22 cellular contexts compared by ENCODE assay signal in the genomic region with DNA sequence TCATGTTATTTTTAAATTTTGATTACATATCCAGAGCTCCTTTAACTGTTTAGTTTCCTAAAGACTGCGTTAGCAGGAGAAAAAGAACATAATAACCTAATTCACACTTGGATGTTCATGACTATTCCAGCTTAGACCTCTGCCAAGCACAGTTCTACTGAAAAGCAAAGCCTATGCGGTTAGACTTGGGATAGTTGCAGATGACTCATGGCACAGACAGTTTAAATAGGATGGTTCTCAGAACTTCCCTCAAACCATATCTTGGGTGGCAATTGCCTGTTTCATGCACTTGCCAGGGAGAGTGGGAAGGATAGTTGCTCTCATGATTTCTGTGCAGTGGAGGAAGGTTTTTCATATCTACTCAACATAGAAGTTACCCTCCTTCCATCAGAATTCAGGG.
DNase-seq lines count a peak whose midpoint lies in the region; ATAC-seq, FAIRE-seq and TF ChIP-seq lines count a peak whose summit lies in the region.
"Had no signal": no experiment of that assay in that cellular context is flagged by ENCODE, and none has a peak within 500 bp of the region (broad histone marks: within the 10 kb centered on the region; RNA-seq: fewer than 3 reads in every experiment).

No MANE protein-coding gene starts in this region.

- TF ChIP-seq EP300 in HepG2 (IDR thresholded peaks at IDR 0.05; ENCODE audit: low read depth in 2 of 2, low read length in 2 of 2) = no peak
- no peak for TF ChIP-seq EP300 in HepG2 (CRISPR knock-in tag; IDR thresholded peaks at IDR 0.05; ENCODE audit: borderline replicate concordance)

- in situ Hi-C loops in HepG2 (cut with HindIII; ENCODE audit: extremely low pct_ligation_motif_present, low pct_unique_long_range_greater_than_20kb) = no loop called here

- H3K36me3 ChIP-seq in HepG2 (replicated peaks in 1 of 2; ENCODE audit: control insufficient read depth in 1 of 2, insufficient read depth in 2 of 2, low read length in 2 of 2) = no peaks in the 10 kb centered on the region

- FAIRE-seq in H54 (lab: Jason Lieb, UNC) (no peak), HepG2 (lab: Jason Lieb, UNC) (no peak)
- FAIRE-seq: GM18507 had no signal

- no peaks in the 10 kb centered on the region for H4K20me1 ChIP-seq in HepG2 (ENCODE audit: insufficient read depth, low read length)

- no peak overlapping the region for H3K4me3 ChIP-seq in HepG2 (replicated peaks in 1 of 3; ENCODE audit: insufficient read depth in 1 of 3, low read depth in 2 of 3, low read length in 3 of 3)
- H3K4me3 ChIP-seq: psoas muscle, smooth muscle cell had no signal

- DNase-seq in AG08395 (ENCODE audit: low spot score) (peak; percentile 50), H54 (ENCODE audit: insufficient read length, low spot score) (peak; percentile 27), OCI-M1 (lab: John Stamatoyannopoulos, UW) (peak; percentile 1), hepatic stellate cell (ENCODE audit: low spot score) (peak; percentile 12), HepG2 (ENCODE audit: low spot score) (no peak), GF-D8 (lab: John Stamatoyannopoulos, UW) (no peak), NCI-H1694 (lab: John Stamatoyannopoulos, UW) (no peak)
- DNase-seq: activated CD4-positive, CD25-positive, alpha-beta regulatory T cell treated with anti-CD3 and anti-CD28 coated beads, Interleukin-2, amount 50 U/mL, for 72 hours; activated naive CD8-positive, alpha-beta T cell treated with anti-CD3 and anti-CD28 coated beads for 36 hours; CD4-positive, alpha-beta memory T cell; effector memory CD8-positive, alpha-beta T cell; IMR-90; left cardiac atrium; mesendoderm; NCI-H1048; NCI-H2029; NK-92 treated with Interleukin-12 subunit alpha and Interleukin-12 subunit beta, amount 100 ng/mL, for 24 hours; psoas muscle; stimulated activated CD4-positive, alpha-beta T cell treated with anti-CD3 and anti-CD28 coated beads, Interleukin-4, amount 100 ng/mL, for 24 hours had no signal

- no peak overlapping the region for H3K4me2 ChIP-seq in HepG2 (ENCODE audit: low read depth, low read length)
- H3K4me2 ChIP-seq: smooth muscle cell had no signal

- BruUV-seq in HepG2 (replicated peaks; lab: Mats Ljungman, UMichigan) = no TSS peak

- H3K27me3 ChIP-seq in HepG2 (ENCODE audit: control insufficient read depth in 1 of 2, insufficient read depth in 2 of 2, low read length in 2 of 2) = no peaks in the 10 kb centered on the region

- no peak overlapping the region for H3K27ac ChIP-seq in HepG2 (ENCODE audit: extremely low read length, insufficient read depth, low read length)
- H3K27ac ChIP-seq: psoas muscle had no signal

- ATAC-seq in HepG2 (no peak), GM19467 (IDR thresholded peaks at IDR 0.05; ENCODE audit: unreplicated experiment) (no peak)
- ATAC-seq: effector memory CD8-positive, alpha-beta T cell; psoas muscle had no signal

- CTCF ChIA-PET in HepG2 (lab: Yijun Ruan, JAX; ENCODE audit: low intra/inter-chr PET ratio, low total read pairs) = no interaction called here

- 35% methylated on average over 2 of the region's 2 CpGs for WGBS in HepG2 (ENCODE audit: low lambda C conversion rate)

- no peak for TF ChIP-seq CTCF in HepG2 (CRISPR knock-in tag; IDR thresholded peaks at IDR 0.05)

- no peak overlapping the region for H2AFZ ChIP-seq in HepG2 (ENCODE audit: low read length)

- H3K79me2 ChIP-seq in HepG2 (ENCODE audit: insufficient read depth, low read length) = no peaks in the 10 kb centered on the region

- intact Hi-C loops in HepG2 (cut with micrococcal nuclease; ENCODE audit: unreplicated experiment) = no loop called here

- POLR2A ChIA-PET in HepG2 (lab: Yijun Ruan, JAX) = no interaction called here

- H3K4me1 ChIP-seq in HepG2 (ENCODE audit: insufficient read depth, low read length) = no peaks in the 10 kb centered on the region
- H3K4me1 ChIP-seq: psoas muscle had no signal

- no peaks in the 10 kb centered on the region for H3K9me3 ChIP-seq in HepG2 (ENCODE audit: low read length)
- H3K9me3 ChIP-seq: psoas muscle had no signal

- no peak for TF ChIP-seq RAD21 in HepG2 (CRISPR knock-in tag; IDR thresholded peaks at IDR 0.05)

- no peak overlapping the region for H3K9ac ChIP-seq in HepG2 (ENCODE audit: insufficient read depth, low read depth, low read length)

- no peak for TF ChIP-seq POLR2A in H54 (IDR thresholded peaks at IDR 0.05; ENCODE audit: low read depth, low read length)
- TF ChIP-seq POLR2A in HepG2 (IDR thresholded peaks at IDR 0.05; ENCODE audit: insufficient read depth in 1 of 2, low read depth in 2 of 2, low read length in 2 of 2) = no peak

TF ChIP-seq in HepG2, 621 proteins besides CTCF, POLR2A, EP300 and RAD21:
- TF ChIP-seq HOXA5 (CRISPR knock-in tag; IDR thresholded peaks at IDR 0.05) = no peak
- TF ChIP-seq MZF1 (CRISPR knock-in tag; IDR thresholded peaks at IDR 0.05; ENCODE audit: borderline replicate concordance) = no peak

Comparison
In these comparisons a context has a peak if more than half of its experiments do, and no peak if none do; other contexts are left out.
1. DNase-seq: peak in AG08395 (single experiment), H54 (single experiment), OCI-M1 (single experiment) and hepatic stellate cell (single experiment); none in HepG2 (single experiment), GF-D8 (single experiment) and NCI-H1694 (single experiment).